ENCODE assay signal across 25 cellular contexts in genomic region chr19:58024661-58025060, GRCh38. TPM values are rescaled to one million over a fixed set of nuclear protein-coding genes. Genes with fewer than 3 reads are reported as not detected.
A peak's percentile ranks its signal among the peaks of the same experiment; 100 is the strongest.
DNase-seq lines count a peak whose midpoint lies in the region; ATAC-seq and TF ChIP-seq lines count a peak whose summit lies in the region.
"Had no signal": no experiment of that assay in that cellular context is flagged by ENCODE, and none has a peak within 500 bp of the region (broad histone marks: within the 10 kb centered on the region; RNA-seq: fewer than 3 reads in every experiment).

No MANE protein-coding gene starts in this region.

- H3K9me3 ChIP-seq in osteoblast (ENCODE audit: low read depth, low read length) = no peaks in the 10 kb centered on the region

- no peaks in the 10 kb centered on the region for H3K4me1 ChIP-seq in osteoblast (ENCODE audit: insufficient read depth, low read length)
- H3K4me1 ChIP-seq: A549, Caco-2 had no signal

- no peak for ATAC-seq in activated CD4-positive, CD25-positive, alpha-beta regulatory T cell treated with anti-CD3 and anti-CD28 coated beads, Interleukin-2, amount 50 U/mL, for 24 hours
- ATAC-seq: A549; CD8-positive, alpha-beta T cell; GM12878 had no signal

- H3K27me3 ChIP-seq in osteoblast (ENCODE audit: insufficient read depth, low read length) = no peaks in the 10 kb centered on the region
- H3K27me3 ChIP-seq: BLaER1 treated with 17β-estradiol and CSF1 and Interleukin-3, amounts not matched to agents 10 nM and 100 nM had no signal

- no peak for TF ChIP-seq CTCF in osteoblast (IDR thresholded peaks at IDR 0.05; ENCODE audit: extremely low read depth, low read depth, low read length)

- no peaks in the 10 kb centered on the region for H3K79me2 ChIP-seq in osteoblast (ENCODE audit: insufficient read depth, low read length)

- no peak overlapping the region for H3K27ac ChIP-seq in osteoblast (ENCODE audit: low read depth, low read length)
- H3K27ac ChIP-seq: A549; BLaER1 treated with 17β-estradiol and CSF1 and Interleukin-3, amounts not matched to agents 10 nM and 100 nM; C4-2B had no signal

- peak; percentile 5 for DNase-seq in D341Med (ENCODE audit: low spot score)
- DNase-seq in osteoblast (ENCODE audit: insufficient read length, low spot score, missing footprints) = peak; percentile 62
- no peak for DNase-seq in ecto neural progenitor cell (ENCODE audit: low spot score)
- no peak for DNase-seq in NCI-H345 treated with DMSO at 0.1 percent for 48 hours (lab: John Stamatoyannopoulos, UW; ENCODE audit: unreplicated experiment)
- DNase-seq: AML-193; Caco-2; Calu3; CD4-positive, alpha-beta T cell; CD8-positive, alpha-beta T cell; DMS 273 treated with DMSO at 0.1 percent for 48 hours; DMS153; DMS53; DMS79; DND-41; EL; GDM1 had no signal

- no peaks in the 10 kb centered on the region for H3K36me3 ChIP-seq in osteoblast (ENCODE audit: insufficient read depth, low read length)
- H3K36me3 ChIP-seq: BLaER1 treated with 17β-estradiol and CSF1 and Interleukin-3, amounts not matched to agents 10 nM and 100 nM had no signal

- no peaks in the 10 kb centered on the region for H4K20me1 ChIP-seq in osteoblast (ENCODE audit: insufficient read depth, low read length)
- H4K20me1 ChIP-seq: BLaER1 treated with 17β-estradiol and CSF1 and Interleukin-3, amounts not matched to agents 10 nM and 100 nM had no signal

- no peak overlapping the region for H3K4me2 ChIP-seq in osteoblast (ENCODE audit: insufficient read depth, low read length)
- H3K4me2 ChIP-seq: A549; BLaER1 treated with 17β-estradiol and CSF1 and Interleukin-3, amounts not matched to agents 10 nM and 100 nM had no signal

- no peak overlapping the region for H3K4me3 ChIP-seq in osteoblast (ENCODE audit: insufficient read depth, low read length)
- H3K4me3 ChIP-seq: A549; BLaER1 treated with 17β-estradiol and CSF1 and Interleukin-3, amounts not matched to agents 10 nM and 100 nM; GM12878 had no signal

- H2AFZ ChIP-seq in osteoblast (ENCODE audit: low read length) = no peak overlapping the region

RNA-seq across cellular contexts. Expression of gene ZSCAN1, which starts 9.2 kb away (rescaled TPM):
- 0.36 TPM in 1 of 2 replicates, not detected in the other for total RNA-seq in osteoblast
- total RNA-seq: A172; B cell; Caco-2; Calu3; CD4-positive, alpha-beta T cell; CD8-positive, alpha-beta T cell; Daoy; G401; GM12878 had no signal

RNA-seq across cellular contexts. Expression of gene ZNF606, which starts 22.0 kb away (rescaled TPM):
- total RNA-seq in osteoblast = 16.3 and 17.4 TPM in 2 replicates
- total RNA-seq: A172 had no signal

RNA-seq across cellular contexts. Expression of gene ZNF135, which starts 34.4 kb away (rescaled TPM):
- 6.5 and 8.3 TPM in 2 replicates for total RNA-seq in osteoblast
- total RNA-seq: A172, Caco-2, Calu3, G401, GM12878 had no signal

RNA-seq across cellular contexts. Expression of gene C19orf18, which starts 50.3 kb away (rescaled TPM):
- 0.36 TPM in 1 of 2 replicates, not detected in the other for total RNA-seq in osteoblast
- total RNA-seq: A172, G401, GM12878 had no signal

Comparison
In these comparisons a context has a peak if more than half of its experiments do, and no peak if none do; other contexts are left out.
1. DNase-seq: peak in D341Med (single experiment) and osteoblast (single experiment); none in ecto neural progenitor cell (single experiment) and NCI-H345 treated with DMSO at 0.1 percent for 48 hours (single experiment).